1 cellular context compared by ENCODE assay signal in genomic region chr12:56581418-56582145, GRCh38.
TF ChIP-seq lines count a peak whose summit lies in the region.

No MANE protein-coding gene starts in this region.

TF ChIP-seq in GM12878, 131 proteins besides CTCF, POLR2A, EP300 and RAD21 (continued from another document):
- TF ChIP-seq, protein P1, sequence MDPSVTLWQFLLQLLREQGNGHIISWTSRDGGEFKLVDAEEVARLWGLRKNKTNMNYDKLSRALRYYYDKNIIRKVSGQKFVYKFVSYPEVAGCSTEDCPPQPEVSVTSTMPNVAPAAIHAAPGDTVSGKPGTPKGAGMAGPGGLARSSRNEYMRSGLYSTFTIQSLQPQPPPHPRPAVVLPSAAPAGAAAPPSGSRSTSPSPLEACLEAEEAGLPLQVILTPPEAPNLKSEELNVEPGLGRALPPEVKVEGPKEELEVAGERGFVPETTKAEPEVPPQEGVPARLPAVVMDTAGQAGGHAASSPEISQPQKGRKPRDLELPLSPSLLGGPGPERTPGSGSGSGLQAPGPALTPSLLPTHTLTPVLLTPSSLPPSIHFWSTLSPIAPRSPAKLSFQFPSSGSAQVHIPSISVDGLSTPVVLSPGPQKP (IDR thresholded peaks at IDR 0.05; ENCODE audit: low read depth, low read length): no peak
- 0 out of 2 replicates have a peak, but pooled peaks have one; percentile 33 for TF ChIP-seq IRF4 (IDR thresholded peaks at IDR 0.05; ENCODE audit: low read depth, low read length)
- TF ChIP-seq, protein P2, sequence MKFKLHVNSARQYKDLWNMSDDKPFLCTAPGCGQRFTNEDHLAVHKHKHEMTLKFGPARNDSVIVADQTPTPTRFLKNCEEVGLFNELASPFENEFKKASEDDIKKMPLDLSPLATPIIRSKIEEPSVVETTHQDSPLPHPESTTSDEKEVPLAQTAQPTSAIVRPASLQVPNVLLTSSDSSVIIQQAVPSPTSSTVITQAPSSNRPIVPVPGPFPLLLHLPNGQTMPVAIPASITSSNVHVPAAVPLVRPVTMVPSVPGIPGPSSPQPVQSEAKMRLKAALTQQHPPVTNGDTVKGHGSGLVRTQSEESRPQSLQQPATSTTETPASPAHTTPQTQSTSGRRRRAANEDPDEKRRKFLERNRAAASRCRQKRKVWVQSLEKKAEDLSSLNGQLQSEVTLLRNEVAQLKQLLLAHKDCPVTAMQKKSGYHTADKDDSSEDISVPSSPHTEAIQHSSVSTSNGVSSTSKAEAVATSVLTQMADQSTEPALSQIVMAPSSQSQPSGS (IDR thresholded peaks at IDR 0.05; ENCODE audit: low read length): peak; percentile 62; the same call in 1 of the 2 replicates
- TF ChIP-seq PBX3 (IDR thresholded peaks at IDR 0.05; ENCODE audit: insufficient replicate concordance, low read depth, low read length): no peak
- TF ChIP-seq SMARCA5 (IDR thresholded peaks at IDR 0.05): no peak
- peak; percentile 50 for TF ChIP-seq NR2C1 (IDR thresholded peaks at IDR 0.05)
- TF ChIP-seq NR2F1 (conservative IDR thresholded peaks at IDR 0.05): peak; percentile 70
